Comparison of ENCODE assay signal across 8 cellular contexts in the genomic region with DNA sequence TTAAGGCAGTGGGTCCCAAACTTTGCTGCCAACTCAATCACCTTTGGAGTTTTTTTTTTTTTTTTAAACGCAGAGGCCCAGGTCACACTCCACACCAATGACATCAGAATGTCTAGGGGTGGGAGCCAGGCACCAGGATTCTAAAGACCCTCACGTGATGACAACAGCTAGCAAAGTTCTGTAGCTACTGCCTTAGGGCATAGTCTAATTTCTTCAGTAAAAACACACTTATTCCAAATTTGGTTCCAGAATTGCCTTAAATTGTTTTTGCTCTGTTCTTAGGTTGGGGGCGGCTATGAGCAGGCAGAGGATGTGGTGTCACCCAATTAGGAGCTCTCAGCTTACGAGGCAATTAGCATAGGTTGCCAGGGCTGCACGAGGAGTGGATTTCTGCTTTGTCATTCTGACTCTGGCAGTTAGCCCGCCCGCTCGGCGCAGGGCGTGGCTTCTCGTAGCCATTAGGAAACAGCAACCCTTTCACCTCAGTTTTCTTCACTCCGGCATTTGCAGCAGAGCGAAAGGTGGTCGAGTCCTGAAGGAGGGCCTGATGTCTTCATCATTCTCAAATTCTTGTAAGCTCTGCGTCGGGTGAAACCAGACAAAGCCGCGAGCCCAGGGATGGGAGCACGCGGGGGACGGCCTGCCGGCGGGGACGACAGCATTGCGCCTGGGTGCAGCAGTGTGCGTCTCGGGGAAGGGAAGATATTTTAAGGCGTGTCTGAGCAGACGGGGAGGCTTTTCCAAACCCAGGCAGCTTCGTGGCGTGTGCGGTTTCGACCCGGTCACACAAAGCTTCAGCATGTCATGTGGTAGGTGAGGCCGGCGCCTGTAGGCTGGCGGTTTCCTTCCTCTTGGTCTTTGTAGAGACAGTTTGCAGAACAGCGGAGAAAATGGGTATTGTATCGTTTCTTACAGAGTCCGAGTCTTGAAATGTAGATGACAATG. TPM values are rescaled to one million over a fixed set of nuclear protein-coding genes. Genes with fewer than 3 reads are reported as not detected.
DNase-seq lines count a peak whose midpoint lies in the region; ATAC-seq and TF ChIP-seq lines count a peak whose summit lies in the region.

No MANE protein-coding gene starts in this region.

- H3K36me3 ChIP-seq in breast epithelium (no peaks in the 10 kb centered on the region), iPS-20b (ENCODE audit: insufficient read depth, low read depth, low read length) (peaks cover 7% of the 10 kb centered on the region; the same call in 1 of the 2 replicates), skeletal muscle tissue (ENCODE audit: control insufficient read depth in 3 of 3, insufficient read depth in 3 of 3, low read length in 3 of 3) (peaks cover 4 to 7% (median 6%) of the 10 kb centered on the region in 3 donors)

- H3K4me1 ChIP-seq in breast epithelium (peaks cover 0 to 9% of the 10 kb centered on the region in 2 donors), iPS-20b (ENCODE audit: insufficient read depth, low read length) (peaks cover 8% of the 10 kb centered on the region), skeletal muscle tissue (ENCODE audit: control insufficient read depth in 3 of 3, insufficient read depth in 3 of 3, low read length in 3 of 3) (peaks cover 20 to 27% (median 25%) of the 10 kb centered on the region in 3 donors)

- peak overlapping the region; percentile 59 to 82 (median 60) for H3K4me3 ChIP-seq in breast epithelium
- H3K4me3 ChIP-seq in iPS-20b (ENCODE audit: low read length), result peak overlapping the region; percentile 80
- H3K4me3 ChIP-seq in skeletal muscle tissue (ENCODE audit: low read length in 3 of 3), result peak overlapping the region; percentile 91 to 95 (median 92)

- H3K27ac ChIP-seq in VCaP (peak overlapping the region; percentile 92), breast epithelium (peak overlapping the region; percentile 89 to 94), iPS-20b (ENCODE audit: low read length) (peak overlapping the region; percentile 54), skeletal muscle tissue (ENCODE audit: low read depth, low read length) (peak overlapping the region; percentile 95)

- peak overlapping the region; percentile 88 for H3K9ac ChIP-seq in iPS-20b (ENCODE audit: low read depth, low read length)
- H3K9ac ChIP-seq in skeletal muscle tissue (ENCODE audit: low read depth in 1 of 3, low read length in 3 of 3), result peak overlapping the region; percentile 94 to 97 (median 97)

- in situ Hi-C loops in ACHN (cut with HindIII; ENCODE audit: low pct_ligation_motif_present, low pct_unique_long_range_greater_than_20kb, low sequenced_read_pairs), result no loop called here

- no peak for TF ChIP-seq POLR2A in breast epithelium (IDR thresholded peaks at IDR 0.05)

- peak; percentile 99 for DNase-seq in ACHN
- DNase-seq in NCI-H2171 (lab: John Stamatoyannopoulos, UW), result peak; percentile 91
- peak; percentile 92 to 95 for DNase-seq in breast epithelium (ENCODE audit: low spot score in 2 of 2)

- H3K27me3 ChIP-seq in breast epithelium, result no peaks in the 10 kb centered on the region
- H3K27me3 ChIP-seq in iPS-20b (ENCODE audit: insufficient read depth, low read length), result no peaks in the 10 kb centered on the region
- H3K27me3 ChIP-seq in skeletal muscle tissue (ENCODE audit: control insufficient read depth in 3 of 3, insufficient read depth in 3 of 3, low read length in 3 of 3), result no peaks in the 10 kb centered on the region

- ATAC-seq in GM18868 (IDR thresholded peaks at IDR 0.05; ENCODE audit: unreplicated experiment), result peak; percentile 85
- ATAC-seq in HG03103 (IDR thresholded peaks at IDR 0.05; ENCODE audit: low read depth, unreplicated experiment), result peak; percentile 80

- no peaks in the 10 kb centered on the region for H3K9me3 ChIP-seq in breast epithelium
- H3K9me3 ChIP-seq in iPS-20b (ENCODE audit: insufficient read depth, low read depth, low read length), result no peaks in the 10 kb centered on the region
- H3K9me3 ChIP-seq in skeletal muscle tissue (ENCODE audit: control insufficient read depth in 3 of 3, low read length in 3 of 3), result no peaks in the 10 kb centered on the region

- intact Hi-C loops in breast epithelium (cut with DNase I; ENCODE audit: low total_unique reads), result no loop called here

- TF ChIP-seq CTCF in VCaP (conservative IDR thresholded peaks at IDR 0.05) (no peak), breast epithelium (IDR thresholded peaks at IDR 0.05) (peak in 1 of 3 donors; percentile 18)

RNA-seq across cellular contexts. Expression of a gene that starts 16.7 kb away (rescaled TPM):
- 10 to 100 TPM in 2 of 3 donors, 1 to 10 TPM in 1; 6.7 to 13.3 (median 12.1) TPM for total RNA-seq in breast epithelium
- total RNA-seq in skeletal muscle tissue, result 2.1 TPM

Comparison
In these comparisons a context has a peak if more than half of its experiments do, and no peak if none do; other contexts are left out.
1. Peak in every context shown above with its lines: DNase-seq, ATAC-seq, H3K4me3 ChIP-seq and H3K27ac ChIP-seq.